In the genomic region with DNA sequence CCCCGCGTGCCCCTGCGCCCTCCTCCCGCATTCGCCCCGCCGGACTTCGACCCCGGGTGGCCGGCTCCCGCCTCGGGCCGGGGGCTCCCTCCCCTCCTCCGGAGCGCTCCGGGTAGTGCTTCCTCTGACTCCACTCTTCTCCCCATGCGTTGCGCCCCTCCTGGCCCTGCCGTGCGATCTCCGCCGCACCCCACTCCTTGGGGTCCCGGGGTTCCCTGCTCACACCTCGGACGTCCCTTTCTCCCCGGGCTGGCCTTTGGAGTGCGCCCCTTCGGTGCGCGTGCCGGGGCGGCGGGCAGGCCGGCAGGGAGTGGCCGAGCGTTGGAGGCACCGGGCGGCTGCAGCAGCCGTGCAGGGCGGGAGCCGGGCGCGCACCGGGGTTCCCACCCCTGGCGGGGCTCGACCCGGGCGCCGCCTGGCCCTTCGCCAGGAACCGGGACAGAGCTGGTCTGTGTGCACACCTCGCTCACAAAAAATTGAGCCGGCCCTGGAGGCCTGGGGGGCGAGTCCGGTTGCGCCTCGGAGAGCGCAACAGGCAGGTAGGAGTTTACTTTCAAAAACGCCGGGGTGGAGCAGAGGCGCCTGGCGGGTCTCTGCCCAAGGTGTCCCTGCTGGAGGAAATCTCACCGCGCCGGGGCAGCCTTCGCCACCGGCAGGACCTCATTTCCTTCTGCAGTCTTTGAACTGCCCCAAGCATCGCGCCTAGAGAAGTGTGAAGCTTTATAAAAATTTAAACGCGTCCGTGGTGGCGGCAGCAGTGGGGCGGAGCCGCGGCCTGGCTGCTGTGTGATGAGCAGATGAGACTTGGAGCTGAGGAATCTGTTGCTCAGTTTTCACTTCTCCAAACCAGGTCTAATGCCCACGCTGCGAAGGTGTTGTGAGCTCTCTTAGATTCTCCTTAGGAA, we compare ENCODE assay signal across 8 cellular contexts. TPM values are rescaled to one million over a fixed set of nuclear protein-coding genes. Genes with fewer than 3 reads are reported as not detected.
DNase-seq lines count a peak whose midpoint lies in the region; ATAC-seq and TF ChIP-seq lines count a peak whose summit lies in the region.

No MANE protein-coding gene starts in this region.

- peaks cover 23% of the 10 kb centered on the region for H3K36me3 Mint-ChIP-seq in T-helper 2 cell treated with Interferon-gamma antibody and Interleukin-4, amounts not matched to agents 5 μg/mL and 100 μg/mL, for 36 hours (ENCODE audit: low read depth)
- peaks cover 3% of the 10 kb centered on the region for H3K36me3 Mint-ChIP-seq in effector memory CD8-positive, alpha-beta T cell (ENCODE audit: insufficient read depth)

- DNase-seq in activated effector memory CD4-positive, alpha-beta T cell treated with anti-CD3 and anti-CD28 coated beads, Interleukin-2, amount 50 U/mL, for 16 hours: peak; percentile 70
- DNase-seq in activated effector memory CD4-positive, alpha-beta T cell treated with Interleukin-2 at 50 U/mL for 16 hours: no peak
- DNase-seq in HCEC 1CT: peak; percentile 43
- DNase-seq in Kasumi-1 (lab: John Stamatoyannopoulos, UW): peak; percentile 37 to 43
- peak; percentile 49 for DNase-seq in T-helper 2 cell treated with Interferon-gamma antibody and Interleukin-4, amounts not matched to agents 5 μg/mL and 100 μg/mL, for 36 hours (ENCODE audit: low spot score)
- DNase-seq in effector memory CD8-positive, alpha-beta T cell: peak; percentile 15 to 28 (median 22)
- no peak for DNase-seq in thoracic aorta (ENCODE audit: low spot score)

- peak overlapping the region; percentile 23 for H3K27ac ChIP-seq in mesodermal cell (ENCODE audit: low read depth, low read length, severe bottlenecking)
- peak overlapping the region; percentile 33 to 51 for H3K27ac ChIP-seq in thoracic aorta

- H3K9me3 Mint-ChIP-seq in T-helper 2 cell treated with Interferon-gamma antibody and Interleukin-4, amounts not matched to agents 5 μg/mL and 100 μg/mL, for 36 hours: peaks cover 25% of the 10 kb centered on the region
- H3K9me3 Mint-ChIP-seq in effector memory CD8-positive, alpha-beta T cell: peaks cover 7 to 15% of the 10 kb centered on the region in 2 donors

- H3K4me1 ChIP-seq in mesodermal cell (ENCODE audit: control insufficient read depth, insufficient read depth, low read length, poor library complexity, severe bottlenecking): peaks cover 3% of the 10 kb centered on the region
- H3K4me1 ChIP-seq in thoracic aorta (ENCODE audit: control insufficient read depth in 1 of 2, low read depth in 2 of 2): peaks cover 4 to 32% of the 10 kb centered on the region in 2 donors

- H3K27me3 ChIP-seq in thoracic aorta (replicated peaks; ENCODE audit: insufficient read depth): no peaks in the 10 kb centered on the region

- H3K36me3 ChIP-seq in mesodermal cell (ENCODE audit: control insufficient read depth, insufficient read depth, low read length) (no peaks in the 10 kb centered on the region), thoracic aorta (no peaks in the 10 kb centered on the region)

- H3K4me3 Mint-ChIP-seq in T-helper 2 cell treated with Interferon-gamma antibody and Interleukin-4, amounts not matched to agents 5 μg/mL and 100 μg/mL, for 36 hours: peak overlapping the region; percentile 90
- H3K4me3 Mint-ChIP-seq in effector memory CD8-positive, alpha-beta T cell: peak overlapping the region; percentile 79 to 80

- peaks cover 21% of the 10 kb centered on the region for H3K4me1 Mint-ChIP-seq in T-helper 2 cell treated with Interferon-gamma antibody and Interleukin-4, amounts not matched to agents 5 μg/mL and 100 μg/mL, for 36 hours (ENCODE audit: low read depth)
- H3K4me1 Mint-ChIP-seq in effector memory CD8-positive, alpha-beta T cell (ENCODE audit: low read depth in 2 of 2): peaks cover 6 to 12% of the 10 kb centered on the region in 2 donors

- H3K9me3 ChIP-seq in mesodermal cell (ENCODE audit: control insufficient read depth, low read length) (peaks cover 27% of the 10 kb centered on the region), thoracic aorta (no peaks in the 10 kb centered on the region)

- peak overlapping the region; percentile 75 for H3K27ac Mint-ChIP-seq in T-helper 2 cell treated with Interferon-gamma antibody and Interleukin-4, amounts not matched to agents 5 μg/mL and 100 μg/mL, for 36 hours
- no peak overlapping the region for H3K27ac Mint-ChIP-seq in effector memory CD8-positive, alpha-beta T cell

- H3K4me3 ChIP-seq in mesodermal cell (ENCODE audit: extremely low read depth, insufficient read depth, low read length, poor library complexity, severe bottlenecking) (peak overlapping the region; percentile 76), thoracic aorta (peak overlapping the region; percentile 79)

- peaks cover 28% of the 10 kb centered on the region for H3K27me3 Mint-ChIP-seq in T-helper 2 cell treated with Interferon-gamma antibody and Interleukin-4, amounts not matched to agents 5 μg/mL and 100 μg/mL, for 36 hours (ENCODE audit: low read depth)
- peaks cover 6 to 25% of the 10 kb centered on the region in 2 donors for H3K27me3 Mint-ChIP-seq in effector memory CD8-positive, alpha-beta T cell

- peak; percentile 65 for ATAC-seq in effector memory CD8-positive, alpha-beta T cell (replicated peaks)
- no peak for ATAC-seq in thoracic aorta (ENCODE audit: insufficient number of reproducible peaks, low FRiP score, low read depth)

- no peak for TF ChIP-seq CTCF in thoracic aorta (IDR thresholded peaks at IDR 0.05)

- 0% methylated on average over 55 of the region's 78 CpGs for WGBS in mesodermal cell (ENCODE audit: insufficient coverage in 2 of 2), 2 experiments

RNA-seq across cellular contexts. Expression of a gene that starts 0.7 kb away (rescaled TPM):
- 12.4 TPM for polyA plus RNA-seq in mesodermal cell (2013, experiment 1 of 2)
- polyA plus RNA-seq in mesodermal cell (2013, experiment 2 of 2): 11.1 TPM
- 1 to 10 TPM; 6.5 to 8.8 TPM for total RNA-seq in thoracic aorta

Comparison
In these comparisons a context has a peak if more than half of its experiments do, and no peak if none do; other contexts are left out.
1. DNase-seq: peak in activated effector memory CD4-positive, alpha-beta T cell treated with anti-CD3 and anti-CD28 coated beads, Interleukin-2, amount 50 U/mL, for 16 hours (single experiment), HCEC 1CT (single experiment), Kasumi-1 (2 of 2), T-helper 2 cell treated with Interferon-gamma antibody and Interleukin-4, amounts not matched to agents 5 μg/mL and 100 μg/mL, for 36 hours (single experiment) and effector memory CD8-positive, alpha-beta T cell (3 of 3); none in activated effector memory CD4-positive, alpha-beta T cell treated with Interleukin-2 at 50 U/mL for 16 hours (single experiment) and thoracic aorta (single experiment).